ENCODE assay signal across 17 cellular contexts in genomic region chr9:114180701-114181582, GRCh38. TPM values are rescaled to one million over a fixed set of nuclear protein-coding genes. Genes with fewer than 3 reads are reported as not detected.
DNase-seq lines count a peak whose midpoint lies in the region; ATAC-seq and TF ChIP-seq lines count a peak whose summit lies in the region.
"Had no signal": no experiment of that assay in that cellular context is flagged by ENCODE, and none has a peak within 500 bp of the region (broad histone marks: within the 10 kb centered on the region; RNA-seq: fewer than 3 reads in every experiment).

No MANE protein-coding gene starts in this region.

- H3K27me3 Mint-ChIP-seq in activated T-helper 17 cell treated with anti-CD3 and anti-CD28 coated beads, Interleukin-2, amount 50 U/mL, for 72 hours, result peaks cover 7% of the 10 kb centered on the region
- H3K27me3 Mint-ChIP-seq: activated CD4-positive, alpha-beta memory T cell treated with anti-CD3 and anti-CD28 coated beads for 36 hours had no signal

- H3K9me2 ChIP-seq in GM23248 (ENCODE audit: insufficient read depth), result no peaks in the 10 kb centered on the region

- H2AFZ ChIP-seq in GM23248, result no peak overlapping the region

- H3K36me3 ChIP-seq in gastroesophageal sphincter (no peaks in the 10 kb centered on the region), mesodermal cell (ENCODE audit: control insufficient read depth, insufficient read depth, low read length) (peaks cover 62% of the 10 kb centered on the region), tibial artery (no peaks in the 10 kb centered on the region), GM23248 (ENCODE audit: low read depth) (no peaks in the 10 kb centered on the region)

- no peaks in the 10 kb centered on the region for H3K4me1 Mint-ChIP-seq in activated T-helper 17 cell treated with anti-CD3 and anti-CD28 coated beads, Interleukin-2, amount 50 U/mL, for 72 hours
- H3K4me1 Mint-ChIP-seq: activated naive CD4-positive, alpha-beta T cell treated with anti-CD3 and anti-CD28 coated beads, Interleukin-2, amount 10 ng/mL, durations not matched to agents 7 days and 5 days; CD8-positive, alpha-beta memory T cell; naive B cell had no signal

- 32 to 37% methylated on average over 7 to 8 of the region's 14 CpGs for WGBS in gastroesophageal sphincter (ENCODE audit: low coverage in 1 of 2), 2 donors
- 68 to 76% methylated on average over 12 to 13 of the region's 14 CpGs for WGBS in mesodermal cell (ENCODE audit: insufficient coverage in 2 of 2), 2 experiments
- 69 to 71% methylated on average over 14 of the region's 14 CpGs for WGBS in GM23248 (ENCODE audit: low coverage in 1 of 2, low lambda C conversion rate in 2 of 2, missing lambda C conversion rate in 2 of 2), 2 experiments

- H3K9me3 ChIP-seq in gastroesophageal sphincter, result no peaks in the 10 kb centered on the region
- H3K9me3 ChIP-seq in mesodermal cell (ENCODE audit: control insufficient read depth, low read length), result no peaks in the 10 kb centered on the region
- no peaks in the 10 kb centered on the region for H3K9me3 ChIP-seq in tibial artery
- H3K9me3 ChIP-seq in GM23248 (ENCODE audit: low read depth), result no peaks in the 10 kb centered on the region

- H3K27ac ChIP-seq in gastroesophageal sphincter (peak overlapping the region in 3 of 4 donors; percentile 54 to 59 (median 58)), mesodermal cell (ENCODE audit: low read depth, low read length, severe bottlenecking) (peak overlapping the region; percentile 19), tibial artery (peak overlapping the region; percentile 69), GM23248 (no peak overlapping the region)

- no peak overlapping the region for H3K4me2 ChIP-seq in GM23248 (ENCODE audit: unreplicated experiment)

- intact Hi-C loops in tibial artery (cut with DNase I; ENCODE audit: low total_unique reads), result no loop called here

- no peaks in the 10 kb centered on the region for H3K36me3 Mint-ChIP-seq in activated T-helper 17 cell treated with anti-CD3 and anti-CD28 coated beads, Interleukin-2, amount 50 U/mL, for 72 hours (ENCODE audit: low read depth)
- H3K36me3 Mint-ChIP-seq: activated CD4-positive, alpha-beta memory T cell treated with anti-CD3 and anti-CD28 coated beads for 36 hours; activated naive CD4-positive, alpha-beta T cell treated with anti-CD3 and anti-CD28 coated beads, Interleukin-2, amount 10 ng/mL, durations not matched to agents 7 days and 5 days; CD8-positive, alpha-beta memory T cell; naive B cell had no signal

- H3K27me3 ChIP-seq in gastroesophageal sphincter (no peaks in the 10 kb centered on the region), tibial artery (no peaks in the 10 kb centered on the region), GM23248 (replicated peaks; ENCODE audit: insufficient read depth) (no peaks in the 10 kb centered on the region)

- no peaks in the 10 kb centered on the region for H3K79me2 ChIP-seq in GM23248 (ENCODE audit: insufficient read depth)

- no peak overlapping the region for H3K4me3 Mint-ChIP-seq in activated T-helper 17 cell treated with anti-CD3 and anti-CD28 coated beads, Interleukin-2, amount 50 U/mL, for 72 hours
- H3K4me3 Mint-ChIP-seq: activated CD4-positive, alpha-beta memory T cell treated with anti-CD3 and anti-CD28 coated beads for 36 hours; activated naive CD4-positive, alpha-beta T cell treated with anti-CD3 and anti-CD28 coated beads, Interleukin-2, amount 10 ng/mL, durations not matched to agents 7 days and 5 days; CD8-positive, alpha-beta memory T cell; T-helper 1 cell treated with Interleukin-12 subunit alpha and Interleukin-12 subunit beta and Interleukin-4 antibody, amounts not matched to agents 30 μg/mL and 1 μg/mL, for 36 hours had no signal

- TF ChIP-seq CTCF in gastroesophageal sphincter (IDR thresholded peaks at IDR 0.05) (no peak), tibial artery (IDR thresholded peaks at IDR 0.05) (no peak)

- H4K20me1 ChIP-seq in GM23248 (ENCODE audit: insufficient read depth), result no peaks in the 10 kb centered on the region

- ATAC-seq in SK-N-SH treated with all-trans-retinoic acid at 6 μM for 48 hours (peak; percentile 45), gastroesophageal sphincter (peak; percentile 65)
- ATAC-seq in activated T-helper 17 cell treated with anti-CD3 and anti-CD28 coated beads, Interleukin-2, amount 50 U/mL, for 72 hours (replicated peaks), result no peak

- H3K4me1 ChIP-seq in gastroesophageal sphincter (peaks cover 0 to 57% (median 39%) of the 10 kb centered on the region in 3 donors), mesodermal cell (ENCODE audit: control insufficient read depth, insufficient read depth, low read length, poor library complexity, severe bottlenecking) (peaks cover 47% of the 10 kb centered on the region), tibial artery (peaks cover 3 to 73% (median 56%) of the 10 kb centered on the region in 4 donors), GM23248 (ENCODE audit: insufficient read depth) (peaks cover 15% of the 10 kb centered on the region)

- TF ChIP-seq EP300 in gastroesophageal sphincter (IDR thresholded peaks at IDR 0.05), result no peak

- no peak overlapping the region for H3K27ac Mint-ChIP-seq in activated T-helper 17 cell treated with anti-CD3 and anti-CD28 coated beads, Interleukin-2, amount 50 U/mL, for 72 hours
- H3K27ac Mint-ChIP-seq: activated CD4-positive, alpha-beta memory T cell treated with anti-CD3 and anti-CD28 coated beads for 36 hours; activated naive CD4-positive, alpha-beta T cell treated with anti-CD3 and anti-CD28 coated beads, Interleukin-2, amount 10 ng/mL, durations not matched to agents 7 days and 5 days; CD8-positive, alpha-beta memory T cell; T-helper 1 cell treated with Interleukin-12 subunit alpha and Interleukin-12 subunit beta and Interleukin-4 antibody, amounts not matched to agents 30 μg/mL and 1 μg/mL, for 36 hours had no signal

- peaks cover 14% of the 10 kb centered on the region for H3F3A ChIP-seq in GM23248 (ENCODE audit: insufficient read depth)

- no peak for TF ChIP-seq POLR2A in gastroesophageal sphincter (IDR thresholded peaks at IDR 0.05)

- H3K9ac ChIP-seq in GM23248, result no peak overlapping the region

- in situ Hi-C loops in GM23248 (cut with MboI), result no loop called here

- DNase-seq in tibial artery (no peak), NCI-H146 (lab: John Stamatoyannopoulos, UW) (no peak), GM23248 (no peak)
- DNase-seq in stimulated activated CD4-positive, alpha-beta T cell treated with anti-CD3 and anti-CD28 coated beads, Interleukin-4, amount 100 ng/mL, for 4 hours, result no peak
- DNase-seq: activated CD4-positive, alpha-beta memory T cell treated with anti-CD3 and anti-CD28 coated beads for 36 hours; activated naive CD4-positive, alpha-beta T cell treated with anti-CD3 and anti-CD28 coated beads, Interleukin-2, amount 10 ng/mL, durations not matched to agents 7 days and 5 days; CD8-positive, alpha-beta memory T cell; effector CD4-positive, alpha-beta T cell; H7; naive B cell; NCI-H2029 treated with DMSO at 0.1 percent for 48 hours; stimulated activated CD8-positive, alpha-beta memory T cell treated with anti-CD3 and anti-CD28 coated beads, Interleukin-4, amount 100 ng/mL, for 48 hours had no signal

- no peak overlapping the region for H3K4me3 ChIP-seq in gastroesophageal sphincter
- H3K4me3 ChIP-seq in mesodermal cell (ENCODE audit: extremely low read depth, insufficient read depth, low read length, poor library complexity, severe bottlenecking), result no peak overlapping the region
- no peak overlapping the region for H3K4me3 ChIP-seq in tibial artery
- no peak overlapping the region for H3K4me3 ChIP-seq in GM23248

- H3K9me3 Mint-ChIP-seq in activated T-helper 17 cell treated with anti-CD3 and anti-CD28 coated beads, Interleukin-2, amount 50 U/mL, for 72 hours, result no peaks in the 10 kb centered on the region
- H3K9me3 Mint-ChIP-seq: activated CD4-positive, alpha-beta memory T cell treated with anti-CD3 and anti-CD28 coated beads for 36 hours; activated naive CD4-positive, alpha-beta T cell treated with anti-CD3 and anti-CD28 coated beads, Interleukin-2, amount 10 ng/mL, durations not matched to agents 7 days and 5 days; naive B cell; T-helper 1 cell treated with Interleukin-12 subunit alpha and Interleukin-12 subunit beta and Interleukin-4 antibody, amounts not matched to agents 30 μg/mL and 1 μg/mL, for 36 hours had no signal

TF ChIP-seq in SK-N-SH treated with all-trans-retinoic acid at 6 μM for 48 hours, 23 proteins besides CTCF, POLR2A, EP300 and RAD21:
- TF ChIP-seq ZNF70 (CRISPR knock-in tag; IDR thresholded peaks at IDR 0.05) (no peak), PATZ1 (CRISPR knock-in tag; IDR thresholded peaks at IDR 0.05; ENCODE audit: borderline replicate concordance) (peak; percentile 54; the same call in 1 of the 2 replicates), PPARA (CRISPR knock-in tag; IDR thresholded peaks at IDR 0.05; ENCODE audit: borderline replicate concordance) (no peak)

RNA-seq across cellular contexts. Expression of gene COL27A1, which starts 25.6 kb away (rescaled TPM):
- total RNA-seq in gastroesophageal sphincter, result 1 to 10 TPM; 1.0 to 5.7 (median 3.3) TPM
- 39.0 TPM for polyA plus RNA-seq in mesodermal cell (2013, experiment 1 of 2)
- polyA plus RNA-seq in mesodermal cell (2013, experiment 2 of 2), result 31.8 TPM
- total RNA-seq in activated T-helper 17 cell treated with anti-CD3 and anti-CD28 coated beads, Interleukin-2, amount 50 U/mL, for 72 hours, result 10 to 100 TPM in 1 of 2 donors, 1 to 10 TPM in 1; 7.8 to 12.0 TPM
- total RNA-seq in GM23248 (2014; rRNA removed; shearing (Covaris generic)), result 2.3 and 3.9 TPM in 2 replicates
- 1.0 and 1.6 TPM in 2 replicates for polyA plus RNA-seq in GM23248 (2016; fragmentation: Nextera tagmentation; extraction: Ambion mirVana)
- polyA plus RNA-seq: CD8-positive, alpha-beta memory T cell had no signal
